18 cellular contexts compared by ENCODE assay signal in the genomic region with DNA sequence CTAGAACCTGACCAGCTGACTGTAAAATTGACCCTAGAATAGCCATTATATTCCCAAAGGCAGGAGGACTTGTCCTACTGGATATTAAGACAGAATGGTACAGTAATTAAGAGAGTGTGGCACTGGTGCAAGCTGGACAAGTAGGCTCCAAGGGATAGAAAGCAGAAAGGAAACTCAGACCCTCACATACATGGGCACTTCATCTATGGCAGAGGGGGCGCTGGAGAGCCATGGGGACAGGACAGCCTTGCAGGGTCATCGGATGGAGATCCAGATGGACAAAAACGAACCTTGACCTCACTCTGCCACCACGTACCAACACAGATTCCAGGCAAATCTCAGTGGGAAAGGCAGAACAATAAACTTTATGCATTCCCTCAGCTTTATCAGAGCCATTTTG. TPM values are rescaled to one million over a fixed set of nuclear protein-coding genes. Genes with fewer than 3 reads are reported as not detected.
DNase-seq lines count a peak whose midpoint lies in the region; ATAC-seq, FAIRE-seq and TF ChIP-seq lines count a peak whose summit lies in the region.
"Had no signal": no experiment of that assay in that cellular context is flagged by ENCODE, and none has a peak within 500 bp of the region (broad histone marks: within the 10 kb centered on the region; RNA-seq: fewer than 3 reads in every experiment).

No MANE protein-coding gene starts in this region.

- peak in 1 of 2 experiments; percentile 25; a peak in 1 of 4 replicates for TF ChIP-seq RAD21 in H1 (IDR thresholded peaks at IDR 0.05 in 1 of 2, conservative IDR thresholded peaks at IDR 0.05 in 1 of 2; ENCODE audit: low read depth in 2 of 2, low read length in 2 of 2)

- no peaks in the 10 kb centered on the region for H3K9me3 ChIP-seq in A673 (ENCODE audit: low read depth, low read length, poor library complexity, severe bottlenecking)
- no peaks in the 10 kb centered on the region for H3K9me3 ChIP-seq in OCI-LY7 (ENCODE audit: low read length)
- no peaks in the 10 kb centered on the region for H3K9me3 ChIP-seq in H1 (ENCODE audit: insufficient read depth in 2 of 2, low read depth in 1 of 2, low read length in 1 of 2)
- H3K9me3 ChIP-seq in sigmoid colon, result no peaks in the 10 kb centered on the region

- H2BK12ac ChIP-seq in H1 (ENCODE audit: low read depth, low read length), result no peak overlapping the region

- H4K91ac ChIP-seq in H1 (replicated peaks; ENCODE audit: insufficient read length, low read length), result no peak overlapping the region

- no peaks in the 10 kb centered on the region for H3K23me2 ChIP-seq in H1 (ENCODE audit: low read depth, low read length)

- no peak overlapping the region for H2BK5ac ChIP-seq in H1 (ENCODE audit: low read depth, low read length)

- no peaks in the 10 kb centered on the region for H3K27me3 Mint-ChIP-seq in activated CD4-positive, alpha-beta T cell treated with anti-CD3 and anti-CD28 coated beads, Interleukin-2, amount 10 ng/mL, durations not matched to agents 7 days and 5 days
- H3K27me3 Mint-ChIP-seq: CD4-positive, alpha-beta T cell had no signal

- no peaks in the 10 kb centered on the region for H3K79me1 ChIP-seq in H1 (ENCODE audit: low read depth, low read length)

- no peak for DNase-seq in A673 (ENCODE audit: low spot score)
- no peak for DNase-seq in OCI-LY7 (ENCODE audit: low spot score)
- peak in 1 of 2 experiments; percentile 44 for DNase-seq in H1 (ENCODE audit: low read depth in 1 of 2, low spot score in 2 of 2)
- no peak for DNase-seq in sigmoid colon
- no peak for DNase-seq in activated CD4-positive, alpha-beta T cell treated with anti-CD3 and anti-CD28 coated beads, Interleukin-2, amount 10 ng/mL, durations not matched to agents 7 days and 5 days
- no peak for DNase-seq in activated CD4-positive, alpha-beta T cell treated with anti-CD3 and anti-CD28 coated beads for 48 hours
- DNase-seq: 8988T; CD4-positive, alpha-beta T cell; KG1; NCI-H187; NCI-H2107; NCI-H510A; NCI-H774; SW 1271 had no signal

- H3K36me3 Mint-ChIP-seq in activated CD4-positive, alpha-beta T cell treated with anti-CD3 and anti-CD28 coated beads, Interleukin-2, amount 10 ng/mL, durations not matched to agents 7 days and 5 days (ENCODE audit: low read depth), result peaks cover 23% of the 10 kb centered on the region

- H3K4me3 Mint-ChIP-seq in activated CD4-positive, alpha-beta T cell treated with anti-CD3 and anti-CD28 coated beads, Interleukin-2, amount 10 ng/mL, durations not matched to agents 7 days and 5 days, result no peak overlapping the region
- H3K4me3 Mint-ChIP-seq: CD4-positive, alpha-beta T cell had no signal

- H3K36me3 ChIP-seq in A673 (ENCODE audit: insufficient read depth, low read length, poor library complexity, severe bottlenecking) (no peaks in the 10 kb centered on the region), OCI-LY7 (ENCODE audit: insufficient read depth, low read length) (no peaks in the 10 kb centered on the region), H1 (ENCODE audit: control insufficient read depth in 2 of 4, insufficient read depth in 4 of 4, low read length in 3 of 4) (no peaks in the 10 kb centered on the region), sigmoid colon (no peaks in the 10 kb centered on the region)

- H3K23ac ChIP-seq in H1 (ENCODE audit: insufficient read length), result no peak overlapping the region

- H3K9ac ChIP-seq in H1 (replicated peaks in 1 of 4; ENCODE audit: extremely low read depth in 1 of 4, low read depth in 3 of 4, low read length in 3 of 4), result no peak overlapping the region

- no peak overlapping the region for H3K27ac ChIP-seq in A673 (ENCODE audit: low read depth, low read length, poor library complexity, severe bottlenecking)
- H3K27ac ChIP-seq in OCI-LY7 (ENCODE audit: low read depth, low read length, poor library complexity, severe bottlenecking), result no peak overlapping the region
- H3K27ac ChIP-seq in H1 (ENCODE audit: low read depth, low read length), result no peak overlapping the region
- no peak overlapping the region for H3K27ac ChIP-seq in sigmoid colon

- H3K4ac ChIP-seq in H1 (replicated peaks; ENCODE audit: insufficient read length, low read depth, low read length), result no peak overlapping the region

- no peaks in the 10 kb centered on the region for H3K79me2 ChIP-seq in OCI-LY7 (ENCODE audit: insufficient read depth, low read depth, low read length)
- H3K79me2 ChIP-seq in H1 (ENCODE audit: control insufficient read depth in 1 of 2, insufficient read depth in 2 of 2, low read length in 2 of 2), result no peaks in the 10 kb centered on the region

- H3K4me1 ChIP-seq in A673 (ENCODE audit: insufficient read depth, low read length, poor library complexity, severe bottlenecking) (no peaks in the 10 kb centered on the region), OCI-LY7 (ENCODE audit: insufficient read depth, low read length, poor library complexity, severe bottlenecking) (no peaks in the 10 kb centered on the region), H1 (replicated peaks in 1 of 4; ENCODE audit: control insufficient read depth in 3 of 4, insufficient read depth in 4 of 4, low read length in 3 of 4) (no peaks in the 10 kb centered on the region), sigmoid colon (no peaks in the 10 kb centered on the region)

- no peak for TF ChIP-seq EP300 in H1 (IDR thresholded peaks at IDR 0.05; ENCODE audit: borderline replicate concordance in 1 of 2, low read depth in 2 of 2, low read length in 2 of 2)
- no peak for TF ChIP-seq EP300 in sigmoid colon (IDR thresholded peaks at IDR 0.05)

- no peak overlapping the region for H3K27ac Mint-ChIP-seq in activated CD4-positive, alpha-beta T cell treated with anti-CD3 and anti-CD28 coated beads, Interleukin-2, amount 10 ng/mL, durations not matched to agents 7 days and 5 days
- H3K27ac Mint-ChIP-seq: CD4-positive, alpha-beta T cell had no signal

- TF ChIP-seq POLR2A in H1 (IDR thresholded peaks at IDR 0.05; ENCODE audit: control extremely low read depth in 1 of 2, low read depth in 2 of 2, low read length in 2 of 2), result no peak
- TF ChIP-seq POLR2A in sigmoid colon (IDR thresholded peaks at IDR 0.05), result no peak

- H3K4me3 ChIP-seq in A673 (ENCODE audit: low read depth, low read length, poor library complexity, severe bottlenecking), result no peak overlapping the region
- H3K4me3 ChIP-seq in OCI-LY7 (ENCODE audit: low read depth, low read length, poor library complexity, severe bottlenecking), result no peak overlapping the region
- H3K4me3 ChIP-seq in H1 (ENCODE audit: extremely low read depth in 1 of 4, insufficient read depth in 2 of 4, low read depth in 3 of 4, low read length in 4 of 4), result no peak overlapping the region
- H3K4me3 ChIP-seq in sigmoid colon, result no peak overlapping the region

- no peaks in the 10 kb centered on the region for H3K9me2 ChIP-seq in OCI-LY7 (ENCODE audit: insufficient read depth, low read length)

- no peak overlapping the region for H2AK5ac ChIP-seq in H1 (ENCODE audit: low read depth, low read length)

- no peak overlapping the region for H2BK20ac ChIP-seq in H1 (ENCODE audit: low read length)

- POLR2A ChIA-PET in A673 (lab: Charles Lee; ENCODE audit: low non-redundant PET), result no interaction called here
- POLR2A ChIA-PET in OCI-LY7 (lab: Charles Lee), result no interaction called here
- POLR2A ChIA-PET in H1 (lab: Charles Lee; ENCODE audit: partially characterized antibody), result no interaction called here
- POLR2A ChIA-PET in activated CD4-positive, alpha-beta T cell treated with anti-CD3 and anti-CD28 coated beads, Interleukin-2, amount 10 ng/mL, durations not matched to agents 7 days and 5 days (lab: Charles Lee), result no interaction called here

- intact Hi-C loops in A673 (cut with micrococcal nuclease; ENCODE audit: unreplicated experiment) (no loop called here), OCI-LY7 (cut with micrococcal nuclease; ENCODE audit: unreplicated experiment) (no loop called here), sigmoid colon (cut with DNase I) (no loop called here)

- no peaks in the 10 kb centered on the region for H4K20me1 ChIP-seq in OCI-LY7 (ENCODE audit: insufficient read depth, low read length)
- H4K20me1 ChIP-seq in H1 (replicated peaks in 1 of 2; ENCODE audit: control insufficient read depth in 1 of 2, insufficient read depth in 2 of 2, low read length in 2 of 2), result no peaks in the 10 kb centered on the region

- no peak overlapping the region for H2BK120ac ChIP-seq in H1 (replicated peaks; ENCODE audit: low read depth, low read length)

- peaks cover 1% of the 10 kb centered on the region for H3K9me3 Mint-ChIP-seq in activated CD4-positive, alpha-beta T cell treated with anti-CD3 and anti-CD28 coated beads, Interleukin-2, amount 10 ng/mL, durations not matched to agents 7 days and 5 days
- H3K9me3 Mint-ChIP-seq: CD4-positive, alpha-beta T cell had no signal

- BruUV-seq in A673 (replicated peaks; lab: Mats Ljungman, UMichigan) (no TSS peak), OCI-LY7 (replicated peaks; lab: Mats Ljungman, UMichigan) (no TSS peak)

- no peak overlapping the region for H3K14ac ChIP-seq in H1 (ENCODE audit: insufficient read length)

- FAIRE-seq in H1 (lab: Jason Lieb, UNC), result no peak
- FAIRE-seq: HepG2 had no signal

- TF ChIP-seq CTCF in A673 (conservative IDR thresholded peaks at IDR 0.05; ENCODE audit: low read depth, low read length), result peak; percentile 24; the same call in 1 of the 2 replicates
- TF ChIP-seq CTCF in GM12874 (IDR thresholded peaks at IDR 0.05; ENCODE audit: insufficient read depth, low read depth, low read length), result peak; percentile 12; the same call in 1 of the 2 replicates
- 0 out of 2 replicates have a peak, but pooled peaks have one; percentile 12 for TF ChIP-seq CTCF in OCI-LY7 (conservative IDR thresholded peaks at IDR 0.05; ENCODE audit: low read length)
- peak; percentile 37 to 66 (median 61) for TF ChIP-seq CTCF in H1 (IDR thresholded peaks at IDR 0.05; ENCODE audit: control extremely low read depth in 1 of 3, insufficient read depth in 1 of 3, low read depth in 1 of 3, low read length in 3 of 3)
- TF ChIP-seq CTCF in sigmoid colon (IDR thresholded peaks at IDR 0.05), result no peak

- H4K8ac ChIP-seq in H1 (ENCODE audit: extremely low read depth, insufficient read depth, low read length), result no peak overlapping the region

- H3K4me2 ChIP-seq in OCI-LY7 (ENCODE audit: low read length) (no peak overlapping the region), H1 (ENCODE audit: insufficient read depth in 1 of 2, low read depth in 2 of 2, low read length in 2 of 2) (no peak overlapping the region)

- H4K5ac ChIP-seq in H1 (ENCODE audit: insufficient read length, low read depth, low read length), result no peak overlapping the region

- no peak overlapping the region for H2BK15ac ChIP-seq in H1 (ENCODE audit: low read length)

- H3K4me1 Mint-ChIP-seq in activated CD4-positive, alpha-beta T cell treated with anti-CD3 and anti-CD28 coated beads, Interleukin-2, amount 10 ng/mL, durations not matched to agents 7 days and 5 days, result peaks cover 35% of the 10 kb centered on the region

- no peak overlapping the region for H3K56ac ChIP-seq in H1 (replicated peaks; ENCODE audit: insufficient read length, low read depth, low read length)

- H3K18ac ChIP-seq in H1 (ENCODE audit: extremely low read depth, low read length), result no peak overlapping the region

- H3K27me3 ChIP-seq in A673 (replicated peaks; ENCODE audit: insufficient read depth, low read depth, low read length, poor library complexity) (no peaks in the 10 kb centered on the region), H1 (replicated peaks in 1 of 4; ENCODE audit: control insufficient read depth in 3 of 4, extremely low read depth in 1 of 4, insufficient read depth in 3 of 4, low read length in 3 of 4) (no peaks in the 10 kb centered on the region), sigmoid colon (no peaks in the 10 kb centered on the region)

- no peak for ATAC-seq in HG02885 (IDR thresholded peaks at IDR 0.05; ENCODE audit: poor library complexity, unreplicated experiment)
- ATAC-seq: HepG2 had no signal

- H2AFZ ChIP-seq in OCI-LY7 (ENCODE audit: low read length), result no peak overlapping the region
- no peak overlapping the region for H2AFZ ChIP-seq in H1 (ENCODE audit: low read length)

- WGBS in H1 (ENCODE audit: extremely low coverage in 1 of 2, insufficient coverage in 1 of 2, insufficient read length in 1 of 2, insufficient replicate concordance in 2 of 2, low coverage in 1 of 2, low lambda C conversion rate in 2 of 2, missing lambda C conversion rate in 1 of 2), 2 experiments, result 67% methylated on average over 4 of the region's 4 CpGs; no CpG with 5 or more reads in 1 of the 2 experiments
- 70 to 82% methylated on average over 4 of the region's 4 CpGs for WGBS in sigmoid colon, 2 donors

- CTCF ChIA-PET in A673 (lab: Charles Lee) (no interaction called here), OCI-LY7 (lab: Charles Lee; ENCODE audit: unreplicated experiment) (no interaction called here), H1 (lab: Charles Lee; ENCODE audit: partially characterized antibody) (interaction anchor here (0.6 to 1.0 kb wide), 3 partner anchors 9 to 19 kb away, joined by 3 to 4 read pairs (median 3); no protein-coding TSS in a partner anchor)
- CTCF ChIA-PET in activated CD4-positive, alpha-beta T cell treated with anti-CD3 and anti-CD28 coated beads, Interleukin-2, amount 10 ng/mL, durations not matched to agents 7 days and 5 days (lab: Charles Lee), result no interaction called here

RNA-seq across cellular contexts. Expression of a gene that starts 40.6 kb away (rescaled TPM):
- total RNA-seq in A673 (2021), result 0.09 and 0.31 TPM in 2 replicates
- 0.09 TPM in 1 of 2 replicates, not detected in the other for total RNA-seq in OCI-LY7 (2014; rRNA removed; shearing (Covaris generic))
- 0.38 and 0.53 TPM in 2 replicates for total RNA-seq in OCI-LY7 (2022)
- 1.2 and 1.5 TPM in 2 replicates for total RNA-seq in H1 (2021; fragmentation: NEBNext Ultra II Directional; extraction: Animal tissue kit (Norgen Biotek cat#: 25700))
- polyA plus RNA-seq in H1 (2011; rRNA removed), result 0.48 and 0.52 TPM in 2 replicates
- polyA plus RNA-seq in H1 (2011; cell fraction: cytosol; rRNA removed), result 0.35 TPM
- polyA plus RNA-seq in H1 (2011; cell fraction: nucleus; rRNA removed), result 1.5 TPM
- polyA plus RNA-seq in H1 (2012, experiment 1 of 2), result 0.35 to 0.64 TPM (median 0.46 TPM) in 4 replicates
- 0.09 TPM for polyA plus RNA-seq in H1 (2012, experiment 2 of 2)
- polyA plus RNA-seq in H1 (2013, experiment 1 of 2), result 1.0 TPM
- polyA plus RNA-seq in H1 (2013, experiment 2 of 2), result 0.50 TPM
- polyA minus RNA-seq in H1 (2011; rRNA and poly(A)+ RNA removed), result 0.73 and 1.6 TPM in 2 replicates
- 0.51 TPM for polyA minus RNA-seq in H1 (2011; cell fraction: cytosol; rRNA and poly(A)+ RNA removed)
- 1.1 TPM for polyA minus RNA-seq in H1 (2011; cell fraction: nucleus; rRNA and poly(A)+ RNA removed)
- 1 to 10 TPM; 2.0 to 5.5 (median 4.1) TPM for total RNA-seq in sigmoid colon
- polyA plus RNA-seq in sigmoid colon, result 1 to 10 TPM in 1 of 3 donors, under 1 TPM in 2; 0.46 to 2.5 (median 0.60) TPM
- 1 to 10 TPM; 4.5 to 5.5 TPM for total RNA-seq in activated CD4-positive, alpha-beta T cell treated with anti-CD3 and anti-CD28 coated beads, Interleukin-2, amount 10 ng/mL, durations not matched to agents 7 days and 5 days
- total RNA-seq: HepG2 had no signal
- polyA plus RNA-seq: HepG2 had no signal

RNA-seq across cellular contexts. Expression of a gene that starts 52.4 kb away (rescaled TPM):
- 138 and 158 TPM in 2 replicates for total RNA-seq in A673 (2021)
- 67.7 and 93.3 TPM in 2 replicates for total RNA-seq in OCI-LY7 (2014; rRNA removed; shearing (Covaris generic))
- total RNA-seq in OCI-LY7 (2022), result 134 and 138 TPM in 2 replicates
- total RNA-seq in H1 (2021; fragmentation: NEBNext Ultra II Directional; extraction: Animal tissue kit (Norgen Biotek cat#: 25700)), result 134 and 143 TPM in 2 replicates
- 54.7 and 65.6 TPM in 2 replicates for polyA plus RNA-seq in H1 (2011; rRNA removed)
- 108 TPM for polyA plus RNA-seq in H1 (2011; cell fraction: cytosol; rRNA removed)
- 67.1 TPM for polyA plus RNA-seq in H1 (2011; cell fraction: nucleus; rRNA removed)
- 123 to 134 TPM (median 125 TPM) in 4 replicates for polyA plus RNA-seq in H1 (2012, experiment 1 of 2)
- 15.8 TPM for polyA plus RNA-seq in H1 (2012, experiment 2 of 2)
- 131 TPM for polyA plus RNA-seq in H1 (2013, experiment 1 of 2)
- polyA plus RNA-seq in H1 (2013, experiment 2 of 2), result 130 TPM
- 96.1 and 119 TPM in 2 replicates for polyA minus RNA-seq in H1 (2011; rRNA and poly(A)+ RNA removed)
- 50.1 TPM for polyA minus RNA-seq in H1 (2011; cell fraction: cytosol; rRNA and poly(A)+ RNA removed)
- polyA minus RNA-seq in H1 (2011; cell fraction: nucleus; rRNA and poly(A)+ RNA removed), result 103 TPM
- 10 to 100 TPM; 18.2 to 38.8 (median 19.2) TPM for total RNA-seq in sigmoid colon
- 10 to 100 TPM; 19.7 to 47.5 (median 24.0) TPM for polyA plus RNA-seq in sigmoid colon
- total RNA-seq in activated CD4-positive, alpha-beta T cell treated with anti-CD3 and anti-CD28 coated beads, Interleukin-2, amount 10 ng/mL, durations not matched to agents 7 days and 5 days, result 10 to 100 TPM; 64.7 to 69.3 TPM

RNA-seq across cellular contexts. Expression of a gene that starts 56.9 kb away (rescaled TPM):
- not detected in 2 replicates for total RNA-seq in A673 (2021)
- not detected in 2 replicates for total RNA-seq in OCI-LY7 (2014; rRNA removed; shearing (Covaris generic))
- total RNA-seq in OCI-LY7 (2022), result not detected in 2 replicates
- not detected in 2 replicates for total RNA-seq in H1 (2021; fragmentation: NEBNext Ultra II Directional; extraction: Animal tissue kit (Norgen Biotek cat#: 25700))
- polyA plus RNA-seq in H1 (2011; rRNA removed), result not detected in 2 replicates
- not detected for polyA plus RNA-seq in H1 (2011; cell fraction: cytosol; rRNA removed)
- polyA plus RNA-seq in H1 (2011; cell fraction: nucleus; rRNA removed), result not detected
- not detected in 4 replicates for polyA plus RNA-seq in H1 (2012, experiment 1 of 2)
- not detected for polyA plus RNA-seq in H1 (2012, experiment 2 of 2)
- not detected for polyA plus RNA-seq in H1 (2013, experiment 1 of 2)
- not detected for polyA plus RNA-seq in H1 (2013, experiment 2 of 2)
- not detected in 2 replicates for polyA minus RNA-seq in H1 (2011; rRNA and poly(A)+ RNA removed)
- polyA minus RNA-seq in H1 (2011; cell fraction: cytosol; rRNA and poly(A)+ RNA removed), result not detected
- not detected for polyA minus RNA-seq in H1 (2011; cell fraction: nucleus; rRNA and poly(A)+ RNA removed)
- total RNA-seq in sigmoid colon, result not detected
- 1 to 10 TPM in 1 of 3 donors, not detected in 2; 3.0 TPM for polyA plus RNA-seq in sigmoid colon
- total RNA-seq in activated CD4-positive, alpha-beta T cell treated with anti-CD3 and anti-CD28 coated beads, Interleukin-2, amount 10 ng/mL, durations not matched to agents 7 days and 5 days, result not detected
- total RNA-seq: CD4-positive, alpha-beta T cell; HepG2 had no signal
- polyA plus RNA-seq: BJ, HepG2 had no signal

Comparison
In these comparisons a context has a peak if more than half of its experiments do, and no peak if none do; other contexts are left out.
1. CTCF ChIP-seq: peak in A673 (single experiment), GM12874 (single experiment), OCI-LY7 (single experiment) and H1 (3 of 3); none in sigmoid colon (0 of 4).